Comparison of ENCODE assay signal across 12 cellular contexts in the genomic region with DNA sequence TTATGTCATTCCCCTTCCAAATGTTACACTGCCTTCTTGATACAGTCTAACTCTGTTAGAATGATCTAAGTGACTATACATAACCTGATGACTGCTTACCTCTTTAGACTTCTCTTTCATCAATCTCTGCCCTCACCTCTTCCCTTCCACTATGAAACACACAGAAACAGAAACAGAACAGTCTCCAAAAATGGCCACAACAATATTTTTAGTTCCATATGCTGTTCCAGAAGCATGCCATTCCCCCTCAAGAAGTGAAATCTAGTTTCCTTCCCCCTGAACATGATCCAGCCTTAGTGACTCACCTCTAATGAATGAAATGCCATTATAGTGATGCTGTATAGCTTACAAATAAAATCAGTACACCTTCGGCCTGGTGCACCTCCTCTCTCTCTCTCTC.
DNase-seq lines count a peak whose midpoint lies in the region; ATAC-seq and TF ChIP-seq lines count a peak whose summit lies in the region.
"Had no signal": no experiment of that assay in that cellular context is flagged by ENCODE, and none has a peak within 500 bp of the region (broad histone marks: within the 10 kb centered on the region; RNA-seq: fewer than 3 reads in every experiment).

No MANE protein-coding gene starts in this region.

- intact Hi-C loops in posterior vena cava (cut with DNase I) = no loop called here

- peak; percentile 44 for ATAC-seq in HG02642 (IDR thresholded peaks at IDR 0.05; ENCODE audit: poor library complexity, unreplicated experiment)
- ATAC-seq in SK-N-SH treated with all-trans-retinoic acid at 6 μM for 48 hours = peak; percentile 91
- no peak for ATAC-seq in HG03378 (IDR thresholded peaks at IDR 0.05; ENCODE audit: unreplicated experiment)

- DNase-seq in Daoy (ENCODE audit: low read depth) (peak; percentile 76), glomerular visceral epithelial cell (ENCODE audit: extremely low spot score) (peak; percentile 64), posterior vena cava (ENCODE audit: low spot score) (no peak)
- no peak for DNase-seq in activated CD4-positive, alpha-beta T cell treated with anti-CD3 and anti-CD28 coated beads for 4 hours
- no peak for DNase-seq in activated effector memory CD4-positive, alpha-beta T cell treated with Interleukin-2 at 50 U/mL for 16 hours
- DNase-seq: activated CD4-positive, alpha-beta T cell treated with anti-CD3 and anti-CD28 coated beads, Interleukin-2, amount 50 U/mL, for 1 hour; adrenal gland; glutamatergic neuron; NCI-H1092 had no signal

TF ChIP-seq in SK-N-SH treated with all-trans-retinoic acid at 6 μM for 48 hours, 23 proteins besides CTCF, POLR2A, EP300 and RAD21:
- TF ChIP-seq, protein P1, sequence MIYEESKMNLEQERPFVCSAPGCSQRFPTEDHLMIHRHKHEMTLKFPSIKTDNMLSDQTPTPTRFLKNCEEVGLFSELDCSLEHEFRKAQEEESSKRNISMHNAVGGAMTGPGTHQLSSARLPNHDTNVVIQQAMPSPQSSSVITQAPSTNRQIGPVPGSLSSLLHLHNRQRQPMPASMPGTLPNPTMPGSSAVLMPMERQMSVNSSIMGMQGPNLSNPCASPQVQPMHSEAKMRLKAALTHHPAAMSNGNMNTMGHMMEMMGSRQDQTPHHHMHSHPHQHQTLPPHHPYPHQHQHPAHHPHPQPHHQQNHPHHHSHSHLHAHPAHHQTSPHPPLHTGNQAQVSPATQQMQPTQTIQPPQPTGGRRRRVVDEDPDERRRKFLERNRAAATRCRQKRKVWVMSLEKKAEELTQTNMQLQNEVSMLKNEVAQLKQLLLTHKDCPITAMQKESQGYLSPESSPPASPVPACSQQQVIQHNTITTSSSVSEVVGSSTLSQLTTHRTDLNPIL (CRISPR knock-in tag; IDR thresholded peaks at IDR 0.05; ENCODE audit: low read depth) = no peak
- no peak for TF ChIP-seq OSR1 (CRISPR knock-in tag; IDR thresholded peaks at IDR 0.05)
- TF ChIP-seq GLIS3 (CRISPR knock-in tag; IDR thresholded peaks at IDR 0.05) = no peak
- no peak for TF ChIP-seq ESRRG (CRISPR knock-in tag; IDR thresholded peaks at IDR 0.05)
- TF ChIP-seq ZC3H10 (CRISPR knock-in tag; IDR thresholded peaks at IDR 0.05) = no peak
- TF ChIP-seq, protein P2, sequence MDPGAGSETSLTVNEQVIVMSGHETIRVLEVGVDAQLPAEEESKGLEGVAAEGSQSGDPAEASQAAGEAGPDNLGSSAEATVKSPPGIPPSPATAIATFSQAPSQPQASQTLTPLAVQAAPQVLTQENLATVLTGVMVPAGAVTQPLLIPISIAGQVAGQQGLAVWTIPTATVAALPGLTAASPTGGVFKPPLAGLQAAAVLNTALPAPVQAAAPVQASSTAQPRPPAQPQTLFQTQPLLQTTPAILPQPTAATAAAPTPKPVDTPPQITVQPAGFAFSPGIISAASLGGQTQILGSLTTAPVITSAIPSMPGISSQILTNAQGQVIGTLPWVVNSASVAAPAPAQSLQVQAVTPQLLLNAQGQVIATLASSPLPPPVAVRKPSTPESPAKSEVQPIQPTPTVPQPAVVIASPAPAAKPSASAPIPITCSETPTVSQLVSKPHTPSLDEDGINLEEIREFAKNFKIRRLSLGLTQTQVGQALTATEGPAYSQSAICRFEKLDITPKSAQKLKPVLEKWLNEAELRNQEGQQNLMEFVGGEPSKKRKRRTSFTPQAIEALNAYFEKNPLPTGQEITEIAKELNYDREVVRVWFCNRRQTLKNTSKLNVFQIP (CRISPR knock-in tag; IDR thresholded peaks at IDR 0.05; ENCODE audit: borderline replicate concordance, low read depth) = no peak
- TF ChIP-seq BACH2 (CRISPR knock-in tag; IDR thresholded peaks at IDR 0.05; ENCODE audit: borderline replicate concordance) = no peak
- 0 out of 2 replicates have a peak, but pooled peaks have one; percentile 18 for TF ChIP-seq ISL1 (CRISPR knock-in tag; IDR thresholded peaks at IDR 0.05)

Comparison
In these comparisons a context has a peak if more than half of its experiments do, and no peak if none do; other contexts are left out.
1. DNase-seq: peak in Daoy (single experiment) and glomerular visceral epithelial cell (single experiment); none in activated CD4-positive, alpha-beta T cell treated with anti-CD3 and anti-CD28 coated beads for 4 hours (0 of 2), posterior vena cava (single experiment) and activated effector memory CD4-positive, alpha-beta T cell treated with Interleukin-2 at 50 U/mL for 16 hours (single experiment).